Comparison of ENCODE assay signal across 8 cellular contexts in the genomic region with DNA sequence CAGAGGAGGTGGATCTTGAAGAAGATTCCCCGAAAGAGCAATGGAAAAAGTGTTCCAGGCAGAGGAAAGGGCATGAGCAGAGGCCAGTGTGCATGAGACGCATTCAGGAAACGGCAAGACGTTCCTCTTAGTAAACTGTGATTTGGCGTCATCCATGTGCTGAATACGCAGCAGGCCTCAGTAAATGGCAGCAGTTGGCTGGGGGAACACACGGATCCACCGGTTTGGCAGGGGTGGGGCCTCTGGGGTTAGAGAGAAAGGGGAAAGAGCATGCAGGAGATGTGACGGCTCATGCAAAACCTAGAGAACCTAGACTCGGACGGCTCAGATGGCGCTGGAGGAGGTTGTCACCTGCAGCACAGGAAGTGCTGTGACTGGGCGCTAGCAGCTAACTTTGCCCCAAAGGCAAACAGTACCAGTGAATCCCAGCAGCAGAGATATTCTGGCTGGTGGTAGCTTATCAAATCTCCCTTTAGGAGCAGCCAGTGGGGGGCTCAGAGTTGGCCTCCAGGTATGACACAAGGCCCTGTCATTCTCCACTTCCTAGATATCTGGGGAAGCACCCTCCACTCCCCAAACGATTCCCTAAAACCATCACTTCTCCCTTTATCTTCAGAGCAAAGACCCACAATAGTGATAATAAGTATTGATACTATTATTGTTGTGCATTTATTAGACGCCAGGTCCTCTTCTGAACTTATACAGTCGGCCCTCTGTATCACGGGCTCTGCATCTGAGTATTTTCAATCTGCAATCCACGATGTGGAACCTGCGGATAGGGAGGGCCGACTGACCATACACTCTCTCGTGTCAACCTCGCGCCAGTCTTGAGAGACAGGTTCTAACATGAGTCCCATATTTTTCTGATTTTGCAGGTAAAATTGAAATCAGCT. TPM values are rescaled to one million over a fixed set of nuclear protein-coding genes. Genes with fewer than 3 reads are reported as not detected.
A peak's percentile ranks its signal among the peaks of the same experiment; 100 is the strongest.
DNase-seq lines count a peak whose midpoint lies in the region; ATAC-seq, FAIRE-seq and TF ChIP-seq lines count a peak whose summit lies in the region.

No MANE protein-coding gene starts in this region.

- no peaks in the 10 kb centered on the region for H3K27me3 ChIP-seq in dorsolateral prefrontal cortex
- H3K27me3 ChIP-seq in neural progenitor cell: no peaks in the 10 kb centered on the region

- no peaks in the 10 kb centered on the region for H3K27me3 Mint-ChIP-seq in activated CD4-positive, alpha-beta T cell treated with anti-CD3 and anti-CD28 coated beads, Interleukin-2, amount 10 ng/mL, durations not matched to agents 7 days and 5 days
- H3K27me3 Mint-ChIP-seq in stimulated activated naive CD8-positive, alpha-beta T cell treated with anti-CD3 and anti-CD28 coated beads, Interleukin-15, Interleukin-2, amounts not matched to agents 100 ng/mL and 50 ng/mL, for 24 hours: no peaks in the 10 kb centered on the region
- H3K27me3 Mint-ChIP-seq in neural progenitor cell (ENCODE audit: insufficient read depth, low read depth): peaks cover 9% of the 10 kb centered on the region

- H3K36me3 Mint-ChIP-seq in activated CD4-positive, alpha-beta T cell treated with anti-CD3 and anti-CD28 coated beads, Interleukin-2, amount 10 ng/mL, durations not matched to agents 7 days and 5 days (ENCODE audit: low read depth): peaks cover 78% of the 10 kb centered on the region
- peaks cover 57% of the 10 kb centered on the region for H3K36me3 Mint-ChIP-seq in stimulated activated naive CD8-positive, alpha-beta T cell treated with anti-CD3 and anti-CD28 coated beads, Interleukin-15, Interleukin-2, amounts not matched to agents 100 ng/mL and 50 ng/mL, for 24 hours (ENCODE audit: low read depth)
- no peaks in the 10 kb centered on the region for H3K36me3 Mint-ChIP-seq in neural progenitor cell

- no peaks in the 10 kb centered on the region for H3K9me3 Mint-ChIP-seq in activated CD4-positive, alpha-beta T cell treated with anti-CD3 and anti-CD28 coated beads, Interleukin-2, amount 10 ng/mL, durations not matched to agents 7 days and 5 days
- no peaks in the 10 kb centered on the region for H3K9me3 Mint-ChIP-seq in stimulated activated naive CD8-positive, alpha-beta T cell treated with anti-CD3 and anti-CD28 coated beads, Interleukin-15, Interleukin-2, amounts not matched to agents 100 ng/mL and 50 ng/mL, for 24 hours
- no peaks in the 10 kb centered on the region for H3K9me3 Mint-ChIP-seq in neural progenitor cell

- H3K79me2 ChIP-seq in neural progenitor cell (ENCODE audit: low read depth): no peaks in the 10 kb centered on the region

- peaks cover 4% of the 10 kb centered on the region for H3K4me1 ChIP-seq in neural progenitor cell

- no peaks in the 10 kb centered on the region for H3K36me3 ChIP-seq in neural progenitor cell

- POLR2A ChIA-PET in activated CD4-positive, alpha-beta T cell treated with anti-CD3 and anti-CD28 coated beads, Interleukin-2, amount 10 ng/mL, durations not matched to agents 7 days and 5 days (lab: Charles Lee): no interaction called here

- H3K27ac ChIP-seq in dorsolateral prefrontal cortex: peak overlapping the region in 52 of 59 donors; percentile 30 to 100 (median 93)
- H3K27ac ChIP-seq in neural progenitor cell: no peak overlapping the region

- peak; percentile 84 for DNase-seq in activated CD4-positive, alpha-beta T cell treated with anti-CD3 and anti-CD28 coated beads, Interleukin-2, amount 10 ng/mL, durations not matched to agents 7 days and 5 days
- DNase-seq in dorsolateral prefrontal cortex (no peak), urothelium cell line (ENCODE audit: low spot score) (no peak), lower leg skin (ENCODE audit: low spot score in 2 of 2) (no peak), neural progenitor cell (ENCODE audit: low spot score) (no peak)

- H3K4me1 Mint-ChIP-seq in activated CD4-positive, alpha-beta T cell treated with anti-CD3 and anti-CD28 coated beads, Interleukin-2, amount 10 ng/mL, durations not matched to agents 7 days and 5 days: peaks cover 97% of the 10 kb centered on the region
- peaks cover 100% of the 10 kb centered on the region for H3K4me1 Mint-ChIP-seq in stimulated activated naive CD8-positive, alpha-beta T cell treated with anti-CD3 and anti-CD28 coated beads, Interleukin-15, Interleukin-2, amounts not matched to agents 100 ng/mL and 50 ng/mL, for 24 hours (ENCODE audit: low read depth)
- peaks cover 12% of the 10 kb centered on the region for H3K4me1 Mint-ChIP-seq in neural progenitor cell

- intact Hi-C loops in dorsolateral prefrontal cortex (cut with DNase I): loop anchor here in 1 of 2 donors (2.0 kb wide), 1 partner anchor 31 kb away; no protein-coding TSS in a partner anchor
- intact Hi-C loops in lower leg skin (cut with DNase I; ENCODE audit: low total_unique reads): no loop called here

- H3K4me3 ChIP-seq in dorsolateral prefrontal cortex (peak overlapping the region in 2 of 59 donors; percentile 29 to 35), lower leg skin (ENCODE audit: low read depth, poor library complexity, severe bottlenecking) (no peak overlapping the region), neural progenitor cell (no peak overlapping the region)

- no peak overlapping the region for H3K9ac ChIP-seq in neural progenitor cell

- ATAC-seq in HG02798 (IDR thresholded peaks at IDR 0.05; ENCODE audit: poor library complexity, unreplicated experiment) (peak; percentile 18), HG03439 (IDR thresholded peaks at IDR 0.05; ENCODE audit: unreplicated experiment) (no peak)

- no peak overlapping the region for H2AFZ ChIP-seq in neural progenitor cell (replicated peaks)

- TF ChIP-seq CTCF in dorsolateral prefrontal cortex (IDR thresholded peaks at IDR 0.05 in 54 of 56, conservative IDR thresholded peaks at IDR 0.05 in 2 of 56; ENCODE audit: low read depth in 1 of 56, partially characterized antibody in 56 of 56): no peak
- TF ChIP-seq CTCF in lower leg skin (IDR thresholded peaks at IDR 0.05): no peak
- no peak for TF ChIP-seq CTCF in neural progenitor cell (IDR thresholded peaks at IDR 0.05)

- no peaks in the 10 kb centered on the region for H4K20me1 ChIP-seq in neural progenitor cell (ENCODE audit: low read depth)

- TF ChIP-seq POLR2A in lower leg skin (IDR thresholded peaks at IDR 0.05): no peak

- H3K4me2 ChIP-seq in neural progenitor cell: no peak overlapping the region

- peak overlapping the region; percentile 92 for H3K27ac Mint-ChIP-seq in activated CD4-positive, alpha-beta T cell treated with anti-CD3 and anti-CD28 coated beads, Interleukin-2, amount 10 ng/mL, durations not matched to agents 7 days and 5 days
- peak overlapping the region; percentile 97 for H3K27ac Mint-ChIP-seq in stimulated activated naive CD8-positive, alpha-beta T cell treated with anti-CD3 and anti-CD28 coated beads, Interleukin-15, Interleukin-2, amounts not matched to agents 100 ng/mL and 50 ng/mL, for 24 hours
- no peak overlapping the region for H3K27ac Mint-ChIP-seq in neural progenitor cell

- no peaks in the 10 kb centered on the region for H3K9me3 ChIP-seq in neural progenitor cell (ENCODE audit: low read depth)

- CTCF ChIA-PET in activated CD4-positive, alpha-beta T cell treated with anti-CD3 and anti-CD28 coated beads, Interleukin-2, amount 10 ng/mL, durations not matched to agents 7 days and 5 days (lab: Charles Lee): interaction anchor here (1.0 to 5.2 kb wide), 5 partner anchors 7 to 31 kb away, joined by 3 to 40 read pairs (median 6); no protein-coding TSS in a partner anchor

- WGBS in lower leg skin, 2 donors: 78 to 79% methylated on average over 23 of the region's 23 CpGs

- H3F3A ChIP-seq in neural progenitor cell (ENCODE audit: low read depth): no peaks in the 10 kb centered on the region

- H3K4me3 Mint-ChIP-seq in activated CD4-positive, alpha-beta T cell treated with anti-CD3 and anti-CD28 coated beads, Interleukin-2, amount 10 ng/mL, durations not matched to agents 7 days and 5 days: peak overlapping the region; percentile 68
- peak overlapping the region; percentile 72 for H3K4me3 Mint-ChIP-seq in stimulated activated naive CD8-positive, alpha-beta T cell treated with anti-CD3 and anti-CD28 coated beads, Interleukin-15, Interleukin-2, amounts not matched to agents 100 ng/mL and 50 ng/mL, for 24 hours
- H3K4me3 Mint-ChIP-seq in neural progenitor cell: no peak overlapping the region

- FAIRE-seq in urothelium cell line (lab: Jason Lieb, UNC): no peak

RNA-seq across cellular contexts. Expression of gene LAPTM5, which starts 7.6 kb away (rescaled TPM):
- total RNA-seq in activated CD4-positive, alpha-beta T cell treated with anti-CD3 and anti-CD28 coated beads, Interleukin-2, amount 10 ng/mL, durations not matched to agents 7 days and 5 days: 100 to 1,000 TPM; 481 to 584 TPM
- total RNA-seq in dorsolateral prefrontal cortex (100 to 1,000 TPM in 2 of 120 experiments, 10 to 100 TPM in 116, 1 to 10 TPM in 2; 8.8 to 116 (median 32.9) TPM), lower leg skin (10 to 100 TPM in 3 of 4 donors, 1 to 10 TPM in 1; 8.7 to 21.5 (median 15.6) TPM), neural progenitor cell (ENCODE audit: low replicate concordance) (not detected in 2 replicates)

RNA-seq across cellular contexts. Expression of gene MATN1, which starts 26.6 kb away (rescaled TPM):
- total RNA-seq in activated CD4-positive, alpha-beta T cell treated with anti-CD3 and anti-CD28 coated beads, Interleukin-2, amount 10 ng/mL, durations not matched to agents 7 days and 5 days: not detected
- 1 to 10 TPM in 16 of 120 experiments, under 1 TPM in 94, not detected in 10; 0.11 to 2.4 (median 0.50) TPM for total RNA-seq in dorsolateral prefrontal cortex
- total RNA-seq in lower leg skin: not detected
- 0.09 TPM in 1 of 2 replicates, not detected in the other for total RNA-seq in neural progenitor cell (ENCODE audit: low replicate concordance)
